6 cellular contexts compared by ENCODE assay signal in genomic region chr2:27407798-27408491, GRCh38. TPM values are rescaled to one million over a fixed set of nuclear protein-coding genes. Genes with fewer than 3 reads are reported as not detected.
A peak's percentile ranks its signal among the peaks of the same experiment; 100 is the strongest.
DNase-seq lines count a peak whose midpoint lies in the region; ATAC-seq and TF ChIP-seq lines count a peak whose summit lies in the region.

No MANE protein-coding gene starts in this region.

- H3K36me3 ChIP-seq in colonic mucosa (no peaks in the 10 kb centered on the region), neutrophil (no peaks in the 10 kb centered on the region)

- peak; percentile 22 for TF ChIP-seq CTCF in GM12865 (IDR thresholded peaks at IDR 0.05; ENCODE audit: insufficient read depth, low read depth, low read length, missing control alignments)
- TF ChIP-seq CTCF in colonic mucosa (IDR thresholded peaks at IDR 0.05): peak; percentile 46
- peak; percentile 28 for TF ChIP-seq CTCF in neutrophil (IDR thresholded peaks at IDR 0.05)

- H3K4me3 ChIP-seq in GM12865 (ENCODE audit: low read depth, low read length) (peak overlapping the region; percentile 90), colonic mucosa (peak overlapping the region; percentile 100), neutrophil (ENCODE audit: low read depth in 1 of 2, low read length in 1 of 2) (peak overlapping the region; percentile 78 to 99)

- H3K4me1 ChIP-seq in colonic mucosa (peaks cover 3% of the 10 kb centered on the region), neutrophil (ENCODE audit: control insufficient read depth in 1 of 2, insufficient read depth in 1 of 2, low read depth in 1 of 2, low read length in 1 of 2) (peaks cover 21 to 22% of the 10 kb centered on the region in 2 experiments)

- H3K27ac ChIP-seq in colonic mucosa: peak overlapping the region; percentile 83
- peak overlapping the region; percentile 88 for H3K27ac ChIP-seq in neutrophil

- intact Hi-C loops in colonic mucosa (cut with DNase I): no loop called here

- peak overlapping the region in 1 of 2 donors; percentile 84 for H3K9ac ChIP-seq in colonic mucosa (ENCODE audit: low read depth in 2 of 2, low read length in 2 of 2)

- H3K9me3 ChIP-seq in colonic mucosa (no peaks in the 10 kb centered on the region), neutrophil (no peaks in the 10 kb centered on the region)

- DNase-seq in GM12865 (ENCODE audit: low read depth): peak; percentile 49
- peak; percentile 32 for DNase-seq in NCI-H2196 (lab: John Stamatoyannopoulos, UW; ENCODE audit: unreplicated experiment)
- DNase-seq in colonic mucosa: peak; percentile 64
- no peak for DNase-seq in activated CD4-positive, alpha-beta T cell treated with anti-CD3 and anti-CD28 coated beads, Interleukin-2, amount 50 U/mL, for 48 hours

- no peak for ATAC-seq in HG02759 (IDR thresholded peaks at IDR 0.05; ENCODE audit: unreplicated experiment)

- H3K27me3 ChIP-seq in colonic mucosa (no peaks in the 10 kb centered on the region), neutrophil (peaks cover 5% of the 10 kb centered on the region)

RNA-seq across cellular contexts. Expression of gene PPM1G, which starts 1.4 kb away (rescaled TPM):
- total RNA-seq in colonic mucosa: 100 to 1,000 TPM in 1 of 2 donors, 10 to 100 TPM in 1; 63.0 to 119 TPM

RNA-seq across cellular contexts. Expression of gene NRBP1, which starts 20.5 kb away (rescaled TPM):
- total RNA-seq in colonic mucosa: 10 to 100 TPM; 69.6 to 87.7 TPM

RNA-seq across cellular contexts. Expression of gene ZNF513, which starts 27.4 kb away (rescaled TPM):
- 10 to 100 TPM; 21.7 to 24.5 TPM for total RNA-seq in colonic mucosa

RNA-seq across cellular contexts. Expression of gene KRTCAP3, which starts 34.2 kb away (rescaled TPM):
- 100 to 1,000 TPM in 1 of 2 donors, 10 to 100 TPM in 1; 91.8 to 147 TPM for total RNA-seq in colonic mucosa

RNA-seq across cellular contexts. Expression of gene SNX17, which starts 37.5 kb away (rescaled TPM):
- total RNA-seq in colonic mucosa: 10 to 100 TPM; 77.1 to 99.6 TPM

Comparison
In these comparisons a context has a peak if more than half of its experiments do, and no peak if none do; other contexts are left out.
1. DNase-seq: peak in GM12865 (single experiment), NCI-H2196 (single experiment) and colonic mucosa (single experiment); none in activated CD4-positive, alpha-beta T cell treated with anti-CD3 and anti-CD28 coated beads, Interleukin-2, amount 50 U/mL, for 48 hours (0 of 2).
2. Peak in every context shown above with its lines, with median percentiles within 50 percentile points of each other: H3K4me3 ChIP-seq and CTCF ChIP-seq.